In genomic region chr15:31338879-31339557, GRCh38 we compare ENCODE assay signal across 7 cellular contexts. TPM values are rescaled to one million over a fixed set of nuclear protein-coding genes. Genes with fewer than 3 reads are reported as not detected.
DNase-seq lines count a peak whose midpoint lies in the region; ATAC-seq and TF ChIP-seq lines count a peak whose summit lies in the region.

No MANE protein-coding gene starts in this region.

- H3K4me3 ChIP-seq in GM06990 (replicated peaks; ENCODE audit: low read depth, low read length) (peak overlapping the region; percentile 10; the same call in 1 of the 2 replicates), heart right ventricle (peak overlapping the region in 4 of 10 donors; percentile 5 to 25 (median 15)), gastrocnemius medialis (peak overlapping the region in 2 of 4 donors; percentile 3 to 5)

- peaks cover 0 to 9% of the 10 kb centered on the region in 2 donors for H3K36me3 Mint-ChIP-seq in activated naive CD4-positive, alpha-beta T cell treated with anti-CD3 and anti-CD28 coated beads, Interleukin-2, amount 50 U/mL, for 72 hours

- ATAC-seq in GM21825 (IDR thresholded peaks at IDR 0.05; ENCODE audit: unreplicated experiment) (peak; percentile 53), heart right ventricle (peak; percentile 43 to 86 (median 80)), gastrocnemius medialis (peak in 1 of 2 donors; percentile 33)
- ATAC-seq in activated naive CD4-positive, alpha-beta T cell treated with anti-CD3 and anti-CD28 coated beads, Interleukin-2, amount 50 U/mL, for 72 hours = peak; percentile 57 to 88

- peaks cover 76 to 99% (median 99%) of the 10 kb centered on the region in 9 donors for H3K4me1 ChIP-seq in heart right ventricle
- H3K4me1 ChIP-seq in gastrocnemius medialis = peaks cover 92 to 94% of the 10 kb centered on the region in 2 donors

- TF ChIP-seq POLR2A in gastrocnemius medialis (IDR thresholded peaks at IDR 0.05) = no peak

- in situ Hi-C loops in gastrocnemius medialis (cut with MboI; ENCODE audit: low sequenced_read_pairs in 4 of 4) = loop anchor here in 2 of 4 donors (10.0 to 25.0 kb wide), 2 partner anchors 56 to 377 kb away; no protein-coding TSS in a partner anchor

- H3K27me3 ChIP-seq in GM06990 (replicated peaks; ENCODE audit: control insufficient read depth, insufficient read depth, low read length) = no peaks in the 10 kb centered on the region
- H3K27me3 ChIP-seq in heart right ventricle = no peaks in the 10 kb centered on the region
- no peaks in the 10 kb centered on the region for H3K27me3 ChIP-seq in gastrocnemius medialis

- 23 to 24% methylated on average over 9 of the region's 9 CpGs for WGBS in heart right ventricle, 2 donors

- H3K36me3 ChIP-seq in GM06990 (ENCODE audit: control insufficient read depth, insufficient read depth, low read length) (peaks cover 10% of the 10 kb centered on the region), heart right ventricle (peaks cover 0 to 10% (median 0%) of the 10 kb centered on the region in 9 donors), gastrocnemius medialis (no peaks in the 10 kb centered on the region)

- H3K27ac ChIP-seq in heart right ventricle (peak overlapping the region; percentile 30 to 100 (median 80)), gastrocnemius medialis (peak overlapping the region; percentile 69 to 96 (median 79))

- TF ChIP-seq CTCF in GM06990 (IDR thresholded peaks at IDR 0.05; ENCODE audit: insufficient read depth, low read length, poor library complexity, severe bottlenecking) (no peak), heart right ventricle (IDR thresholded peaks at IDR 0.05) (no peak), gastrocnemius medialis (IDR thresholded peaks at IDR 0.05 in 4 of 5, conservative IDR thresholded peaks at IDR 0.05 in 1 of 5) (no peak)

- H3K27ac Mint-ChIP-seq in activated naive CD4-positive, alpha-beta T cell treated with anti-CD3 and anti-CD28 coated beads, Interleukin-2, amount 50 U/mL, for 72 hours = peak overlapping the region in 1 of 2 donors; percentile 82

- H3K9me3 ChIP-seq in heart right ventricle (no peaks in the 10 kb centered on the region), gastrocnemius medialis (no peaks in the 10 kb centered on the region)

- intact Hi-C loops in heart right ventricle (cut with DNase I) (loop anchor here in 2 of 10 donors (10.0 kb wide), 3 partner anchors 56 to 146 kb away; no protein-coding TSS in a partner anchor), gastrocnemius medialis (cut with DNase I; ENCODE audit: low total_unique reads) (no loop called here)

- no peak for DNase-seq in GM06990 (ENCODE audit: extremely low read depth, insufficient read length)
- peak; percentile 67 for DNase-seq in NCI-H1092 treated with DMSO at 0.1 percent for 48 hours (lab: John Stamatoyannopoulos, UW)
- peak; percentile 36 to 86 for DNase-seq in activated naive CD4-positive, alpha-beta T cell treated with anti-CD3 and anti-CD28 coated beads, Interleukin-2, amount 50 U/mL, for 72 hours (ENCODE audit: low spot score in 2 of 2)
- peak; percentile 80 to 88 for DNase-seq in heart right ventricle
- DNase-seq in gastrocnemius medialis = peak in 1 of 2 donors; percentile 66
- no peak for DNase-seq in NCI-H82 (lab: John Stamatoyannopoulos, UW)

- H3K9me3 Mint-ChIP-seq in activated naive CD4-positive, alpha-beta T cell treated with anti-CD3 and anti-CD28 coated beads, Interleukin-2, amount 50 U/mL, for 72 hours = no peaks in the 10 kb centered on the region

RNA-seq across cellular contexts. Expression of gene KLF13, which starts 12.4 kb away (rescaled TPM):
- total RNA-seq in activated naive CD4-positive, alpha-beta T cell treated with anti-CD3 and anti-CD28 coated beads, Interleukin-2, amount 50 U/mL, for 72 hours = 100 to 1,000 TPM; 124 to 161 TPM
- total RNA-seq in heart right ventricle (100 to 1,000 TPM in 1 of 10 donors, 10 to 100 TPM in 9; 28.4 to 101 (median 49.4) TPM), gastrocnemius medialis (10 to 100 TPM; 18.3 to 50.2 (median 32.9) TPM)
- 10 to 100 TPM; 32.9 to 44.0 TPM for polyA plus RNA-seq in heart right ventricle

Comparison
In these comparisons a context has a peak if more than half of its experiments do, and no peak if none do; other contexts are left out.
1. DNase-seq: peak in NCI-H1092 treated with DMSO at 0.1 percent for 48 hours (single experiment), activated naive CD4-positive, alpha-beta T cell treated with anti-CD3 and anti-CD28 coated beads, Interleukin-2, amount 50 U/mL, for 72 hours (2 of 2) and heart right ventricle (2 of 2); none in GM06990 (single experiment) and NCI-H82 (single experiment).